ENCODE assay signal across 16 cellular contexts in genomic region chr4:76806336-76806735, GRCh38.
DNase-seq lines count a peak whose midpoint lies in the region; ATAC-seq lines count a peak whose summit lies in the region.
"Had no signal": no experiment of that assay in that cellular context is flagged by ENCODE, and none has a peak within 500 bp of the region (broad histone marks: within the 10 kb centered on the region; RNA-seq: fewer than 3 reads in every experiment).

No MANE protein-coding gene starts in this region.

- no peaks in the 10 kb centered on the region for H3K4me1 Mint-ChIP-seq in activated CD8-positive, alpha-beta T cell treated with anti-CD3 and anti-CD28 coated beads, Interleukin-2, amount 10 ng/mL, durations not matched to agents 7 days and 5 days (ENCODE audit: low read depth)
- H3K4me1 Mint-ChIP-seq: B cell had no signal

- H3K36me3 ChIP-seq in mesenchymal stem cell (ENCODE audit: control insufficient read depth in 1 of 2, insufficient read depth in 2 of 2, low read depth in 1 of 2, low read length in 2 of 2), result no peaks in the 10 kb centered on the region
- H3K36me3 ChIP-seq in trophoblast cell (ENCODE audit: control insufficient read depth in 1 of 2, insufficient read depth in 2 of 2, low read length in 2 of 2), result no peaks in the 10 kb centered on the region
- H3K36me3 ChIP-seq: BLaER1 treated with 17β-estradiol and CSF1 and Interleukin-3, amounts not matched to agents 10 nM and 100 nM had no signal

- ATAC-seq in HG03460 (IDR thresholded peaks at IDR 0.05; ENCODE audit: unreplicated experiment) (no peak), GM19023 (IDR thresholded peaks at IDR 0.05; ENCODE audit: unreplicated experiment) (no peak)
- no peak for ATAC-seq in activated CD8-positive, alpha-beta T cell treated with anti-CD3 and anti-CD28 coated beads, Interleukin-2, amount 10 ng/mL, durations not matched to agents 7 days and 5 days
- ATAC-seq: CD8-positive, alpha-beta T cell; GM23338; HepG2 had no signal

- H2BK120ac ChIP-seq in mesenchymal stem cell (ENCODE audit: low read depth, low read length) (no peak overlapping the region), trophoblast cell (ENCODE audit: insufficient read depth, low read length, poor library complexity) (no peak overlapping the region)

- H3K27me3 ChIP-seq in mesenchymal stem cell (ENCODE audit: control insufficient read depth in 1 of 2, insufficient read depth in 1 of 2, low read length in 2 of 2) (no peaks in the 10 kb centered on the region), trophoblast cell (ENCODE audit: insufficient read depth, low read length) (no peaks in the 10 kb centered on the region)
- H3K27me3 ChIP-seq: BLaER1 treated with 17β-estradiol and CSF1 and Interleukin-3, amounts not matched to agents 10 nM and 100 nM had no signal

- H2BK5ac ChIP-seq in mesenchymal stem cell (ENCODE audit: low read depth, low read length, poor library complexity, severe bottlenecking), result no peak overlapping the region
- no peak overlapping the region for H2BK5ac ChIP-seq in trophoblast cell (ENCODE audit: low read depth, low read length, poor library complexity)

- no peak overlapping the region for H2BK12ac ChIP-seq in mesenchymal stem cell (ENCODE audit: low read length in 2 of 2)
- H2BK12ac ChIP-seq in trophoblast cell (ENCODE audit: low read length), result no peak overlapping the region

- H3K9me3 ChIP-seq in mesenchymal stem cell (ENCODE audit: control insufficient read depth, low read length) (peaks cover 19% of the 10 kb centered on the region), trophoblast cell (ENCODE audit: insufficient read depth, low read depth, low read length) (peaks cover 4% of the 10 kb centered on the region)

- POLR2A ChIA-PET in activated CD8-positive, alpha-beta T cell treated with anti-CD3 and anti-CD28 coated beads, Interleukin-2, amount 10 ng/mL, durations not matched to agents 7 days and 5 days (lab: Charles Lee), result no interaction called here

- H3K36me3 Mint-ChIP-seq in activated CD8-positive, alpha-beta T cell treated with anti-CD3 and anti-CD28 coated beads, Interleukin-2, amount 10 ng/mL, durations not matched to agents 7 days and 5 days (ENCODE audit: low read depth), result no peaks in the 10 kb centered on the region
- H3K36me3 Mint-ChIP-seq: CD8-positive, alpha-beta T cell had no signal

- H3K79me1 ChIP-seq in mesenchymal stem cell (replicated peaks; ENCODE audit: low read length, poor library complexity, severe bottlenecking) (no peaks in the 10 kb centered on the region), trophoblast cell (ENCODE audit: low read length) (peaks cover 19% of the 10 kb centered on the region)

- H4K8ac ChIP-seq in mesenchymal stem cell (ENCODE audit: low read length), result no peak overlapping the region
- H4K8ac ChIP-seq in trophoblast cell (ENCODE audit: low read depth, low read length), result no peak overlapping the region

- no peak overlapping the region for H3K4me3 Mint-ChIP-seq in activated CD8-positive, alpha-beta T cell treated with anti-CD3 and anti-CD28 coated beads, Interleukin-2, amount 10 ng/mL, durations not matched to agents 7 days and 5 days
- H3K4me3 Mint-ChIP-seq: B cell; CD8-positive, alpha-beta T cell; GM23338 had no signal

- H2BK15ac ChIP-seq in mesenchymal stem cell (ENCODE audit: low read depth, poor library complexity, severe bottlenecking), result no peak overlapping the region

- H3K79me2 ChIP-seq in trophoblast cell (ENCODE audit: control insufficient read depth, insufficient read depth, low read length, poor library complexity), result no peaks in the 10 kb centered on the region

- H3K4me2 ChIP-seq in mesenchymal stem cell (ENCODE audit: low read length, poor library complexity, severe bottlenecking) (no peak overlapping the region), trophoblast cell (ENCODE audit: low read length) (no peak overlapping the region)
- H3K4me2 ChIP-seq: BLaER1 treated with 17β-estradiol and CSF1 and Interleukin-3, amounts not matched to agents 10 nM and 100 nM; GM23338 had no signal

- H3K9me3 Mint-ChIP-seq in activated CD8-positive, alpha-beta T cell treated with anti-CD3 and anti-CD28 coated beads, Interleukin-2, amount 10 ng/mL, durations not matched to agents 7 days and 5 days (ENCODE audit: insufficient read depth), result no peaks in the 10 kb centered on the region

- peak; percentile 53 for DNase-seq in amniotic epithelial cell (ENCODE audit: low read depth)
- no peak for DNase-seq in epithelial cell of prostate (ENCODE audit: low read depth, low spot score)
- DNase-seq in mesenchymal stem cell, result peak; percentile 51
- DNase-seq in trophoblast cell, result peak; percentile 57 to 68
- no peak for DNase-seq in activated CD8-positive, alpha-beta T cell treated with anti-CD3 and anti-CD28 coated beads, Interleukin-2, amount 10 ng/mL, durations not matched to agents 7 days and 5 days
- DNase-seq: Calu3; CD8-positive, alpha-beta T cell; DMS79 treated with DMSO at 0.1 percent for 48 hours; GF-D8; HCEC 1CT had no signal

- no peak overlapping the region for H4K12ac ChIP-seq in trophoblast cell (ENCODE audit: low read depth, low read length)

- H4K91ac ChIP-seq in mesenchymal stem cell (ENCODE audit: low read length) (no peak overlapping the region), trophoblast cell (ENCODE audit: low read depth, low read length) (no peak overlapping the region)

- H3K27ac ChIP-seq in epithelial cell of prostate, result peak overlapping the region; percentile 3
- H3K27ac ChIP-seq in mesenchymal stem cell (ENCODE audit: low read length, poor library complexity, severe bottlenecking), result no peak overlapping the region
- no peak overlapping the region for H3K27ac ChIP-seq in trophoblast cell (ENCODE audit: low read depth, low read length)
- H3K27ac ChIP-seq: BLaER1 treated with 17β-estradiol and CSF1 and Interleukin-3, amounts not matched to agents 10 nM and 100 nM had no signal

- no peak overlapping the region for H3K14ac ChIP-seq in mesenchymal stem cell (ENCODE audit: low read length in 2 of 2)
- no peak overlapping the region for H3K14ac ChIP-seq in trophoblast cell (ENCODE audit: low read length)

- WGBS in mesenchymal stem cell, result 53% methylated on average over 3 of the region's 3 CpGs
- WGBS in trophoblast cell (ENCODE audit: extremely low coverage, insufficient coverage, insufficient read length), result no CpG with 5 or more reads among the region's 3 CpGs

- H3K4me3 ChIP-seq in mesenchymal stem cell (ENCODE audit: insufficient read depth in 1 of 2, low read depth in 1 of 2, low read length in 2 of 2) (no peak overlapping the region), trophoblast cell (ENCODE audit: low read depth, low read length) (no peak overlapping the region)
- H3K4me3 ChIP-seq: BLaER1 treated with 17β-estradiol and CSF1 and Interleukin-3, amounts not matched to agents 10 nM and 100 nM; GM23338 had no signal

- no peak overlapping the region for H2AFZ ChIP-seq in mesenchymal stem cell (ENCODE audit: low read depth, low read length)
- no peak overlapping the region for H2AFZ ChIP-seq in trophoblast cell (ENCODE audit: insufficient read depth, low read length, poor library complexity)
- H2AFZ ChIP-seq: GM23338 had no signal

- H3K27me3 Mint-ChIP-seq in activated CD8-positive, alpha-beta T cell treated with anti-CD3 and anti-CD28 coated beads, Interleukin-2, amount 10 ng/mL, durations not matched to agents 7 days and 5 days (ENCODE audit: low read depth), result no peaks in the 10 kb centered on the region

- H3K4me1 ChIP-seq in mesenchymal stem cell (ENCODE audit: control insufficient read depth, insufficient read depth, low read depth, low read length), result peaks cover 19% of the 10 kb centered on the region
- H3K4me1 ChIP-seq in trophoblast cell (ENCODE audit: control insufficient read depth in 1 of 2, insufficient read depth in 2 of 2, low read length in 2 of 2), result peaks cover 18 to 24% of the 10 kb centered on the region in 2 experiments

- H3K4ac ChIP-seq in mesenchymal stem cell (ENCODE audit: low read depth in 1 of 2, low read length in 2 of 2) (no peak overlapping the region), trophoblast cell (ENCODE audit: low read depth, low read length) (no peak overlapping the region)

- H2AK5ac ChIP-seq in mesenchymal stem cell (ENCODE audit: low read length, severe bottlenecking) (no peak overlapping the region), trophoblast cell (ENCODE audit: low read length) (no peak overlapping the region)

- no peak overlapping the region for H3K23ac ChIP-seq in mesenchymal stem cell (ENCODE audit: low read length in 2 of 2)
- H3K23ac ChIP-seq in trophoblast cell (ENCODE audit: low read length), result no peak overlapping the region

- CTCF ChIA-PET in activated CD8-positive, alpha-beta T cell treated with anti-CD3 and anti-CD28 coated beads, Interleukin-2, amount 10 ng/mL, durations not matched to agents 7 days and 5 days (lab: Charles Lee), result no interaction called here

- H3K27ac Mint-ChIP-seq in activated CD8-positive, alpha-beta T cell treated with anti-CD3 and anti-CD28 coated beads, Interleukin-2, amount 10 ng/mL, durations not matched to agents 7 days and 5 days, result no peak overlapping the region
- H3K27ac Mint-ChIP-seq: B cell; CD8-positive, alpha-beta T cell; GM23338 had no signal

- H3K9ac ChIP-seq in mesenchymal stem cell (ENCODE audit: low read length) (no peak overlapping the region), trophoblast cell (ENCODE audit: low read length) (no peak overlapping the region)
- H3K9ac ChIP-seq: BLaER1 treated with 17β-estradiol and CSF1 and Interleukin-3, amounts not matched to agents 10 nM and 100 nM had no signal

- H3K18ac ChIP-seq in mesenchymal stem cell (ENCODE audit: low read depth in 1 of 2, low read length in 2 of 2), result no peak overlapping the region
- no peak overlapping the region for H3K18ac ChIP-seq in trophoblast cell (ENCODE audit: low read length)

Comparison
In these comparisons a context has a peak if more than half of its experiments do, and no peak if none do; other contexts are left out.
1. DNase-seq: peak in amniotic epithelial cell (single experiment), mesenchymal stem cell (single experiment) and trophoblast cell (2 of 2); none in epithelial cell of prostate (single experiment) and activated CD8-positive, alpha-beta T cell treated with anti-CD3 and anti-CD28 coated beads, Interleukin-2, amount 10 ng/mL, durations not matched to agents 7 days and 5 days (single experiment).